In genomic region chr3:113212155-113212844, GRCh38 we compare ENCODE assay signal across 7 cellular contexts. TPM values are rescaled to one million over a fixed set of nuclear protein-coding genes. Genes with fewer than 3 reads are reported as not detected.
A peak's percentile ranks its signal among the peaks of the same experiment; 100 is the strongest.
DNase-seq lines count a peak whose midpoint lies in the region; ATAC-seq, FAIRE-seq and TF ChIP-seq lines count a peak whose summit lies in the region.

No MANE protein-coding gene starts in this region.

- peak; percentile 43 for FAIRE-seq in keratinocyte (lab: Jason Lieb, UNC)

- no peaks in the 10 kb centered on the region for H4K20me1 ChIP-seq in keratinocyte (ENCODE audit: control insufficient read depth, extremely low read depth, insufficient read depth, low read length)

- H3K27ac Mint-ChIP-seq in stimulated activated naive CD8-positive, alpha-beta T cell treated with anti-CD3 and anti-CD28 coated beads, Interleukin-15, Interleukin-2, amounts not matched to agents 100 ng/mL and 50 ng/mL, for 24 hours = no peak overlapping the region

- peaks cover 6% of the 10 kb centered on the region; the same call in 1 of the 2 replicates for H3K27me3 ChIP-seq in GM06990 (replicated peaks; ENCODE audit: control insufficient read depth, insufficient read depth, low read length)
- H3K27me3 ChIP-seq in keratinocyte (ENCODE audit: control insufficient read depth, extremely low read depth, insufficient read depth, low read length) = no peaks in the 10 kb centered on the region

- H3K9ac ChIP-seq in keratinocyte (ENCODE audit: control insufficient read depth, extremely low read depth, insufficient read depth, low read length) = peak overlapping the region; percentile 77

- dilution Hi-C loops in keratinocyte (cut with MboI; ENCODE audit: extremely low pct_ligation_motif_present, low sequenced_read_pairs) = no loop called here

- no peaks in the 10 kb centered on the region for H3K9me3 Mint-ChIP-seq in stimulated activated naive CD8-positive, alpha-beta T cell treated with anti-CD3 and anti-CD28 coated beads, Interleukin-15, Interleukin-2, amounts not matched to agents 100 ng/mL and 50 ng/mL, for 24 hours

- peaks cover 32% of the 10 kb centered on the region for H3K4me1 ChIP-seq in keratinocyte (ENCODE audit: control insufficient read depth, extremely low read depth, insufficient read depth, low read length)

- H3K36me3 Mint-ChIP-seq in stimulated activated naive CD8-positive, alpha-beta T cell treated with anti-CD3 and anti-CD28 coated beads, Interleukin-15, Interleukin-2, amounts not matched to agents 100 ng/mL and 50 ng/mL, for 24 hours (ENCODE audit: low read depth) = no peaks in the 10 kb centered on the region

- H3K36me3 ChIP-seq in GM06990 (ENCODE audit: control insufficient read depth, insufficient read depth, low read length) = no peaks in the 10 kb centered on the region
- no peaks in the 10 kb centered on the region for H3K36me3 ChIP-seq in keratinocyte (ENCODE audit: control insufficient read depth in 2 of 2, extremely low read depth in 1 of 2, insufficient read depth in 2 of 2, low read length in 2 of 2)

- peaks cover 7% of the 10 kb centered on the region for H3K79me2 ChIP-seq in keratinocyte (ENCODE audit: control insufficient read depth, insufficient read depth, low read length)

- H3K9me3 ChIP-seq in keratinocyte (ENCODE audit: control insufficient read depth, low read depth, low read length) = no peaks in the 10 kb centered on the region

- DNase-seq in GM06990 (ENCODE audit: extremely low read depth, insufficient read length) = no peak
- DNase-seq in KG1 (lab: John Stamatoyannopoulos, UW) = peak; percentile 35
- peak; percentile 37 for DNase-seq in astrocyte of the spinal cord (ENCODE audit: low read depth, low spot score)
- DNase-seq in keratinocyte (ENCODE audit: low read depth, low spot score) = no peak
- DNase-seq in GOT3 (lab: John Stamatoyannopoulos, UW) = no peak

- TF ChIP-seq CTCF in GM06990 (IDR thresholded peaks at IDR 0.05; ENCODE audit: insufficient read depth, low read length, poor library complexity, severe bottlenecking) (no peak), astrocyte of the spinal cord (IDR thresholded peaks at IDR 0.05; ENCODE audit: low read depth, low read length) (no peak), keratinocyte (optimal IDR thresholded peaks at IDR 0.05 in 1 of 3, IDR thresholded peaks at IDR 0.05 in 1 of 3, conservative IDR thresholded peaks at IDR 0.05 in 1 of 3; ENCODE audit: extremely low read depth in 1 of 3, insufficient read depth in 2 of 3, low read length in 3 of 3) (no peak)

- H3K4me3 ChIP-seq in GM06990 (replicated peaks; ENCODE audit: low read depth, low read length) (peak overlapping the region; percentile 48), astrocyte of the spinal cord (ENCODE audit: low read depth, low read length) (peak overlapping the region; percentile 76), keratinocyte (ENCODE audit: control insufficient read depth in 2 of 3, extremely low read depth in 1 of 3, insufficient read depth in 2 of 3, low read depth in 1 of 3, low read length in 3 of 3) (peak overlapping the region; percentile 79 to 86 (median 82))

- peak overlapping the region; percentile 99 for H3K4me2 ChIP-seq in keratinocyte (ENCODE audit: control insufficient read depth, extremely low read depth, insufficient read depth, low read depth, low read length)

- peak overlapping the region; percentile 48 for H3K27ac ChIP-seq in keratinocyte (ENCODE audit: control insufficient read depth, insufficient read depth, low read length)

- no peaks in the 10 kb centered on the region for H3K9me1 ChIP-seq in keratinocyte (ENCODE audit: control insufficient read depth, extremely low read depth, insufficient read depth, low read length)

- no peak for ATAC-seq in GM18909 (IDR thresholded peaks at IDR 0.05; ENCODE audit: poor library complexity, unreplicated experiment)

- peaks cover 19% of the 10 kb centered on the region for H3K4me1 Mint-ChIP-seq in stimulated activated naive CD8-positive, alpha-beta T cell treated with anti-CD3 and anti-CD28 coated beads, Interleukin-15, Interleukin-2, amounts not matched to agents 100 ng/mL and 50 ng/mL, for 24 hours (ENCODE audit: low read depth)

- H2AFZ ChIP-seq in keratinocyte (ENCODE audit: control insufficient read depth, low read length) = peak overlapping the region; percentile 95

- peak overlapping the region; percentile 65 for H3K4me3 Mint-ChIP-seq in stimulated activated naive CD8-positive, alpha-beta T cell treated with anti-CD3 and anti-CD28 coated beads, Interleukin-15, Interleukin-2, amounts not matched to agents 100 ng/mL and 50 ng/mL, for 24 hours

- peaks cover 83% of the 10 kb centered on the region for H3K27me3 Mint-ChIP-seq in stimulated activated naive CD8-positive, alpha-beta T cell treated with anti-CD3 and anti-CD28 coated beads, Interleukin-15, Interleukin-2, amounts not matched to agents 100 ng/mL and 50 ng/mL, for 24 hours

- in situ Hi-C loops in astrocyte of the spinal cord (cut with HindIII; ENCODE audit: low sequenced_read_pairs) = no loop called here

RNA-seq across cellular contexts. Expression of gene BOC, which starts 0.9 kb away (rescaled TPM):
- 9.3 to 11.3 TPM (median 11.2 TPM) in 3 replicates for polyA plus RNA-seq in keratinocyte
- polyA plus RNA-seq in keratinocyte (2011; ENCODE audit: low read depth) = 7.9 TPM
- polyA plus RNA-seq in keratinocyte (2011; cell fraction: cytosol; rRNA removed) = 8.5 and 12.4 TPM in 2 replicates
- polyA plus RNA-seq in keratinocyte (2011; cell fraction: nucleus; rRNA removed) = 17.8 and 22.0 TPM in 2 replicates
- 5.5 and 8.0 TPM in 2 replicates for polyA plus RNA-seq in keratinocyte (2012; ENCODE audit: low replicate concordance)
- 16.0 to 20.6 TPM (median 16.2 TPM) in 3 replicates for polyA minus RNA-seq in keratinocyte
- 5.9 TPM for polyA minus RNA-seq in keratinocyte (2011; cell fraction: cytosol; rRNA and poly(A)+ RNA removed)
- 16.7 and 20.6 TPM in 2 replicates for polyA minus RNA-seq in keratinocyte (2011; cell fraction: nucleus; rRNA and poly(A)+ RNA removed)

Comparison
In these comparisons a context has a peak if more than half of its experiments do, and no peak if none do; other contexts are left out.
1. DNase-seq: peak in KG1 (single experiment) and astrocyte of the spinal cord (single experiment); none in GM06990 (single experiment), keratinocyte (single experiment) and GOT3 (single experiment).
2. Peak in every context shown above with its lines, with median percentiles within 50 percentile points of each other: H3K4me3 ChIP-seq.